In genomic region chrX:131677655-131678628, GRCh38 we compare ENCODE assay signal across 9 cellular contexts.
DNase-seq lines count a peak whose midpoint lies in the region; ATAC-seq and TF ChIP-seq lines count a peak whose summit lies in the region.
"Had no signal": no experiment of that assay in that cellular context is flagged by ENCODE, and none has a peak within 500 bp of the region (broad histone marks: within the 10 kb centered on the region; RNA-seq: fewer than 3 reads in every experiment).

No MANE protein-coding gene starts in this region.

- DNase-seq in AG04450 (ENCODE audit: low read depth, low spot score), result no peak
- peak; percentile 18 for DNase-seq in NCI-H748 treated with DMSO at 0.1 percent for 48 hours (lab: John Stamatoyannopoulos, UW)
- DNase-seq in activated T-cell treated with anti-CD3 and anti-CD28 coated beads for 48 hours (ENCODE audit: low read depth), result peak; percentile 26
- peak; percentile 4 for DNase-seq in globus pallidus (ENCODE audit: low spot score)
- DNase-seq in gastrocnemius medialis, result no peak

- peak; percentile 38 for TF ChIP-seq CTCF in AG04450 (IDR thresholded peaks at IDR 0.05; ENCODE audit: low read depth, low read length)
- TF ChIP-seq CTCF in GM12874 (IDR thresholded peaks at IDR 0.05; ENCODE audit: insufficient read depth, low read depth, low read length), result peak; percentile 77
- TF ChIP-seq CTCF in gastrocnemius medialis (IDR thresholded peaks at IDR 0.05 in 4 of 5, conservative IDR thresholded peaks at IDR 0.05 in 1 of 5), result peak in 4 of 5 experiments; percentile 21 to 69 (median 37)

- peak; percentile 85 for ATAC-seq in HG02759 (IDR thresholded peaks at IDR 0.05; ENCODE audit: unreplicated experiment)
- no peak for ATAC-seq in gastrocnemius medialis
- no peak for ATAC-seq in HG03095 (IDR thresholded peaks at IDR 0.05; ENCODE audit: unreplicated experiment)

- H3K27me3 ChIP-seq in AG04450 (ENCODE audit: control insufficient read depth, insufficient read depth, low read length) (no peaks in the 10 kb centered on the region), gastrocnemius medialis (no peaks in the 10 kb centered on the region)
- H3K27me3 ChIP-seq: neutrophil had no signal

- H3K4me3 ChIP-seq in AG04450 (ENCODE audit: low read depth, low read length), result no peak overlapping the region
- H3K4me3 ChIP-seq in gastrocnemius medialis, result no peak overlapping the region

- intact Hi-C loops in gastrocnemius medialis (cut with DNase I; ENCODE audit: low total_unique reads), result loop anchor here (5.0 kb wide), 1 partner anchor 701 kb away; no protein-coding TSS in a partner anchor

- POLR2A ChIA-PET in AG04450 (lab: Yijun Ruan, JAX), result no interaction called here

- H3K27ac ChIP-seq in AG04450 (ENCODE audit: low read depth, low read length), result no peak overlapping the region
- H3K27ac ChIP-seq in gastrocnemius medialis, result no peak overlapping the region
- H3K27ac ChIP-seq: neutrophil had no signal

- H3K9me3 ChIP-seq in AG04450 (ENCODE audit: control insufficient read depth, insufficient read depth, low read length), result no peaks in the 10 kb centered on the region
- H3K9me3 ChIP-seq in gastrocnemius medialis, result no peaks in the 10 kb centered on the region
- H3K9me3 ChIP-seq: neutrophil had no signal

- CTCF ChIA-PET in AG04450 (lab: Charles Lee), result no interaction called here

- no peak for TF ChIP-seq POLR2A in gastrocnemius medialis (IDR thresholded peaks at IDR 0.05)

- no peaks in the 10 kb centered on the region for H3K4me1 ChIP-seq in gastrocnemius medialis

- H3K36me3 ChIP-seq in gastrocnemius medialis, result no peaks in the 10 kb centered on the region
- H3K36me3 ChIP-seq: neutrophil had no signal

- in situ Hi-C loops in gastrocnemius medialis (cut with MboI; ENCODE audit: low sequenced_read_pairs in 4 of 4), result no loop called here

Comparison
In these comparisons a context has a peak if more than half of its experiments do, and no peak if none do; other contexts are left out.
1. DNase-seq: peak in NCI-H748 treated with DMSO at 0.1 percent for 48 hours (single experiment), activated T-cell treated with anti-CD3 and anti-CD28 coated beads for 48 hours (single experiment) and globus pallidus (single experiment); none in AG04450 (single experiment) and gastrocnemius medialis (0 of 2).
2. Peak in every context shown above with its lines, with median percentiles within 50 percentile points of each other: CTCF ChIP-seq.